8 cellular contexts compared by ENCODE assay signal in the genomic region with DNA sequence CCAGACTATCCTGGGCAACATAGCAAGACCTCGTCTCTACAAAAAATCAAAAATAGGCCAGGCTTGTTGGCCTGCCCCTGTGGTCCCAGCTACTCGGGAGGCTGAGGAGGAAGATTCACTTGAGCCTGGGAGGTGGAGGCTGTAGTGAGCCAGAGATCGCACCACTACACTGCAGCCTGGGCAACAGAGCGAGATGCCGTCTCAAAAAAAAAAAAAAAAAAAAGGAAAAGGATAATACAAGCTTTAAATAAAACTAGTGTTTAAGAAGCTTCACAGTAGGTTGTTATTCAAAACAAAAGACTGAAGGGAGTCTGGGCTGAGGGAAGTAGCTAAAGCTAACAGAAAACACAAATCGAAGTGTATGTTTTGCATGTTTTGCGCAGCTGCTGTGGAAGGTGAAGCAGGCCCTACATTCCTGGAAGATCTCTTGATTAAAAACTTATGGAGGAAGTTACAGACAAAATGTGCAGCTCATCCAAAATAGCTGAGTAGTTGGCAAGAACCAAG. TPM values are rescaled to one million over a fixed set of nuclear protein-coding genes. Genes with fewer than 3 reads are reported as not detected.
DNase-seq lines count a peak whose midpoint lies in the region; ATAC-seq and TF ChIP-seq lines count a peak whose summit lies in the region.

No MANE protein-coding gene starts in this region.

- no peaks in the 10 kb centered on the region for H3K79me2 ChIP-seq in neural cell (replicated peaks; ENCODE audit: insufficient read depth, low read length)

- TF ChIP-seq RAD21 in neural cell (conservative IDR thresholded peaks at IDR 0.05), result no peak

- TF ChIP-seq EP300 in neural cell (conservative IDR thresholded peaks at IDR 0.05; ENCODE audit: poor library complexity, severe bottlenecking), result no peak

- no peak overlapping the region for H3K4me2 ChIP-seq in neural cell (ENCODE audit: low read length)

- ATAC-seq in GM19351 (IDR thresholded peaks at IDR 0.05; ENCODE audit: unreplicated experiment) (peak; percentile 0), HG02610 (IDR thresholded peaks at IDR 0.05; ENCODE audit: unreplicated experiment) (no peak)

- H3K36me3 ChIP-seq in NT2/D1 (ENCODE audit: insufficient read depth, insufficient read length, low read length) (no peaks in the 10 kb centered on the region), endocrine pancreas (ENCODE audit: control insufficient read depth, insufficient read depth, low read length) (no peaks in the 10 kb centered on the region), neural cell (ENCODE audit: insufficient read depth, low read length) (no peaks in the 10 kb centered on the region)

- DNase-seq in AG08395 (ENCODE audit: low spot score) (peak; percentile 31), NT2/D1 (ENCODE audit: low read depth, low spot score) (no peak), NCI-H2029 (lab: John Stamatoyannopoulos, UW) (no peak), glomerular visceral epithelial cell (ENCODE audit: extremely low spot score) (no peak)

- H4K20me1 ChIP-seq in neural cell (ENCODE audit: insufficient read depth), result no peaks in the 10 kb centered on the region

- H3K4me1 ChIP-seq in NT2/D1 (ENCODE audit: insufficient read depth, insufficient read length) (no peaks in the 10 kb centered on the region), endocrine pancreas (ENCODE audit: control insufficient read depth, insufficient read depth, low read length) (no peaks in the 10 kb centered on the region)

- peak overlapping the region; percentile 88 for H3K27ac ChIP-seq in neural cell (ENCODE audit: low read length)

- H3K9me2 ChIP-seq in neural cell (ENCODE audit: insufficient read depth, low read length), result no peaks in the 10 kb centered on the region

- H3K9ac ChIP-seq in NT2/D1 (ENCODE audit: insufficient read length, low read depth), result peak overlapping the region; percentile 72
- no peak overlapping the region for H3K9ac ChIP-seq in endocrine pancreas (ENCODE audit: control insufficient read depth, insufficient read depth, low read length)
- peak overlapping the region; percentile 96 for H3K9ac ChIP-seq in neural cell (ENCODE audit: low read length)

- no peaks in the 10 kb centered on the region for H3K27me3 ChIP-seq in NT2/D1 (ENCODE audit: insufficient read depth, insufficient read length)
- no peaks in the 10 kb centered on the region for H3K27me3 ChIP-seq in endocrine pancreas (ENCODE audit: control insufficient read depth, insufficient read depth, low read length)
- H3K27me3 ChIP-seq in neural cell (ENCODE audit: insufficient read depth, low read depth, low read length), result no peaks in the 10 kb centered on the region

- H2AFZ ChIP-seq in neural cell (ENCODE audit: low read depth, low read length), result peak overlapping the region; percentile 75

- peaks cover 7% of the 10 kb centered on the region for H3F3A ChIP-seq in neural cell (ENCODE audit: insufficient read depth, low read length, poor library complexity, severe bottlenecking)

- H3K4me3 ChIP-seq in NT2/D1 (ENCODE audit: insufficient read length, low read depth), result peak overlapping the region; percentile 93
- H3K4me3 ChIP-seq in endocrine pancreas (ENCODE audit: control insufficient read depth, insufficient read depth, low read length), result peak overlapping the region; percentile 38
- peak overlapping the region; percentile 99 for H3K4me3 ChIP-seq in neural cell (ENCODE audit: low read length)

- H3K9me3 ChIP-seq in NT2/D1 (ENCODE audit: insufficient read depth, low read length) (no peaks in the 10 kb centered on the region), endocrine pancreas (ENCODE audit: control insufficient read depth, low read length) (no peaks in the 10 kb centered on the region), neural cell (ENCODE audit: low read length) (no peaks in the 10 kb centered on the region)

- TF ChIP-seq CTCF in neural cell (IDR thresholded peaks at IDR 0.05; ENCODE audit: poor library complexity, severe bottlenecking), result no peak

TF ChIP-seq in neural cell, 6 proteins besides CTCF, POLR2A, EP300 and RAD21:
- TF ChIP-seq POLR2AphosphoS5 (IDR thresholded peaks at IDR 0.05) (no peak), TAF1 (IDR thresholded peaks at IDR 0.05; ENCODE audit: low read depth) (no peak), SMC3 (conservative IDR thresholded peaks at IDR 0.05; ENCODE audit: poor library complexity) (no peak), MXI1 (conservative IDR thresholded peaks at IDR 0.05; ENCODE audit: poor library complexity, severe bottlenecking) (no peak), EZH2 (IDR thresholded peaks at IDR 0.05; ENCODE audit: borderline replicate concordance, insufficient read depth, low read length, poor library complexity, severe bottlenecking) (no peak)
- TF ChIP-seq, protein P1, sequence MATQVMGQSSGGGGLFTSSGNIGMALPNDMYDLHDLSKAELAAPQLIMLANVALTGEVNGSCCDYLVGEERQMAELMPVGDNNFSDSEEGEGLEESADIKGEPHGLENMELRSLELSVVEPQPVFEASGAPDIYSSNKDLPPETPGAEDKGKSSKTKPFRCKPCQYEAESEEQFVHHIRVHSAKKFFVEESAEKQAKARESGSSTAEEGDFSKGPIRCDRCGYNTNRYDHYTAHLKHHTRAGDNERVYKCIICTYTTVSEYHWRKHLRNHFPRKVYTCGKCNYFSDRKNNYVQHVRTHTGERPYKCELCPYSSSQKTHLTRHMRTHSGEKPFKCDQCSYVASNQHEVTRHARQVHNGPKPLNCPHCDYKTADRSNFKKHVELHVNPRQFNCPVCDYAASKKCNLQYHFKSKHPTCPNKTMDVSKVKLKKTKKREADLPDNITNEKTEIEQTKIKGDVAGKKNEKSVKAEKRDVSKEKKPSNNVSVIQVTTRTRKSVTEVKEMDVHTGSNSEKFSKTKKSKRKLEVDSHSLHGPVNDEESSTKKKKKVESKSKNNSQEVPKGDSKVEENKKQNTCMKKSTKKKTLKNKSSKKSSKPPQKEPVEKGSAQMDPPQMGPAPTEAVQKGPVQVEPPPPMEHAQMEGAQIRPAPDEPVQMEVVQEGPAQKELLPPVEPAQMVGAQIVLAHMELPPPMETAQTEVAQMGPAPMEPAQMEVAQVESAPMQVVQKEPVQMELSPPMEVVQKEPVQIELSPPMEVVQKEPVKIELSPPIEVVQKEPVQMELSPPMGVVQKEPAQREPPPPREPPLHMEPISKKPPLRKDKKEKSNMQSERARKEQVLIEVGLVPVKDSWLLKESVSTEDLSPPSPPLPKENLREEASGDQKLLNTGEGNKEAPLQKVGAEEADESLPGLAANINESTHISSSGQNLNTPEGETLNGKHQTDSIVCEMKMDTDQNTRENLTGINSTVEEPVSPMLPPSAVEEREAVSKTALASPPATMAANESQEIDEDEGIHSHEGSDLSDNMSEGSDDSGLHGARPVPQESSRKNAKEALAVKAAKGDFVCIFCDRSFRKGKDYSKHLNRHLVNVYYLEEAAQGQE (IDR thresholded peaks at IDR 0.05; ENCODE audit: borderline replicate concordance), result no peak

RNA-seq across cellular contexts. Expression of a gene that starts 0.6 kb away (rescaled TPM):
- polyA plus RNA-seq in neural cell, result 14.4 and 16.1 TPM in 2 replicates
- 13.7 and 15.1 TPM in 2 replicates for polyA minus RNA-seq in neural cell

Comparison
In these comparisons a context has a peak if more than half of its experiments do, and no peak if none do; other contexts are left out.
1. H3K4me3 ChIP-seq: peak in every context shown above with its lines; median percentile 99 in neural cell; 93 in NT2/D1; 38 in endocrine pancreas.